Comparison of ENCODE assay signal across 1 cellular context in genomic region chr9:136303825-136304416, GRCh38.
TF ChIP-seq lines count a peak whose summit lies in the region.

Gene CCDC187, minus strand, starts transcription at chr9:136304094. Its CDS starts 264 bp downstream, at chr9:136303830.

TF ChIP-seq in K562, 482 proteins besides CTCF, POLR2A, EP300 and RAD21:
- TF ChIP-seq SMARCA4 (IDR thresholded peaks at IDR 0.05) (no peak), NCOA1 (IDR thresholded peaks at IDR 0.05; ENCODE audit: low read depth) (no peak), FUS (optimal IDR thresholded peaks at IDR 0.05; ENCODE audit: low read depth, low read length) (no peak), ZKSCAN8 (CRISPR knock-in tag; IDR thresholded peaks at IDR 0.05) (no peak), NRF1 (conservative IDR thresholded peaks at IDR 0.05 in 1 of 2, IDR thresholded peaks at IDR 0.05 in 1 of 2) (no peak), NCOA2 (IDR thresholded peaks at IDR 0.05; ENCODE audit: partially characterized antibody in 2 of 2) (no peak), C11orf30 (IDR thresholded peaks at IDR 0.05; ENCODE audit: low read depth) (no peak), MEIS2 (IDR thresholded peaks at IDR 0.05; ENCODE audit: partially characterized antibody) (peak; percentile 67), HNRNPK (IDR thresholded peaks at IDR 0.05; ENCODE audit: low read depth, low read length, poor library complexity, severe bottlenecking) (no peak)
- TF ChIP-seq, protein P1, sequence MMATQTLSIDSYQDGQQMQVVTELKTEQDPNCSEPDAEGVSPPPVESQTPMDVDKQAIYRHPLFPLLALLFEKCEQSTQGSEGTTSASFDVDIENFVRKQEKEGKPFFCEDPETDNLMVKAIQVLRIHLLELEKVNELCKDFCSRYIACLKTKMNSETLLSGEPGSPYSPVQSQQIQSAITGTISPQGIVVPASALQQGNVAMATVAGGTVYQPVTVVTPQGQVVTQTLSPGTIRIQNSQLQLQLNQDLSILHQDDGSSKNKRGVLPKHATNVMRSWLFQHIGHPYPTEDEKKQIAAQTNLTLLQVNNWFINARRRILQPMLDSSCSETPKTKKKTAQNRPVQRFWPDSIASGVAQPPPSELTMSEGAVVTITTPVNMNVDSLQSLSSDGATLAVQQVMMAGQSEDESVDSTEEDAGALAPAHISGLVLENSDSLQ (IDR thresholded peaks at IDR 0.05) = peak; percentile 50; the same call in 1 of the 2 replicates
